ENCODE assay signal across 26 cellular contexts in the genomic region with DNA sequence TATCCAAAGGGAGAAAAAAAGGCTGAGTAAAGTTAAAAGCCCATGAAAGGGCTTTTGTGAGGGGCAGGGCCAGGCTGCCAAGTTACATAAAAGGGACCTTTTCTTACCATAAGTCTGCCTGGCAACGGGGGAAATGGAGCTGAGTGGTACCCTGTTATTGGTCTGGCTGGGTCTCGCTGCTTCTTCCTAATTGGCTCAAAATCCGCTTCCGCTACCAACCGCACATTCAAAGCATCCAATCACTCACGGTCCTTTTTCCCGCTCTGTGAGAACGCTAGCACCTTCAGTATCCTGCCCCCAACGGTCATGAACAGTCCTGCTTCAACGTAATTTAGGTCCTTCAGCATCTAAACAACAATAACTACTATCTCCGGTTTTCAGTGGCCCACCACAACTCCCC. TPM values are rescaled to one million over a fixed set of nuclear protein-coding genes. Genes with fewer than 3 reads are reported as not detected.
DNase-seq lines count a peak whose midpoint lies in the region; ATAC-seq, FAIRE-seq and TF ChIP-seq lines count a peak whose summit lies in the region.
"Had no signal": no experiment of that assay in that cellular context is flagged by ENCODE, and none has a peak within 500 bp of the region (broad histone marks: within the 10 kb centered on the region; RNA-seq: fewer than 3 reads in every experiment).

No MANE protein-coding gene starts in this region.

- H2AFZ ChIP-seq in H9 (ENCODE audit: low read length) (no peak overlapping the region), K562 (ENCODE audit: low read depth, low read length) (peak overlapping the region; percentile 72), neural progenitor cell (replicated peaks) (no peak overlapping the region)

- H4K8ac ChIP-seq in H9 (replicated peaks; ENCODE audit: insufficient read length, low read depth, low read length), result no peak overlapping the region

- no peak for ATAC-seq in K562
- ATAC-seq in stimulated activated memory B cell treated with anti-CD40 and anti-IgM and Interleukin-4, amounts not matched to agents 10 μg/mL and 1 μg/mL and 100 μg/mL, for 72 hours, result no peak
- ATAC-seq: T-helper 17 cell had no signal

- H3K4me3 Mint-ChIP-seq in H9 (no peak overlapping the region), neural progenitor cell (peak overlapping the region; percentile 27), endothelial cell (ENCODE audit: unreplicated experiment) (no peak overlapping the region)
- H3K4me3 Mint-ChIP-seq in stimulated activated memory B cell treated with anti-CD40 and anti-IgM and Interleukin-4, amounts not matched to agents 10 μg/mL and 1 μg/mL and 100 μg/mL, for 72 hours, result no peak overlapping the region
- H3K4me3 Mint-ChIP-seq: CD4-positive, alpha-beta T cell; T-helper 17 cell had no signal

- no peak overlapping the region for H2BK120ac ChIP-seq in H9 (ENCODE audit: low read depth, low read length, poor library complexity, severe bottlenecking)

- no peak overlapping the region for H2BK12ac ChIP-seq in H9 (ENCODE audit: insufficient read length, low read depth, low read length)

- BruUV-seq in K562 (replicated peaks; lab: Mats Ljungman, UMichigan), result no TSS peak

- H2BK5ac ChIP-seq in H9 (ENCODE audit: insufficient read length, low read length), result no peak overlapping the region

- TF ChIP-seq CTCF in H9 (conservative IDR thresholded peaks at IDR 0.05) (no peak), K562 (IDR thresholded peaks at IDR 0.05 in 2 of 3, conservative IDR thresholded peaks at IDR 0.05 in 1 of 3; ENCODE audit: insufficient read depth in 2 of 3, low read depth in 1 of 3, low read length in 3 of 3) (no peak), neural progenitor cell (IDR thresholded peaks at IDR 0.05) (no peak), endothelial cell (IDR thresholded peaks at IDR 0.05; ENCODE audit: unreplicated experiment) (no peak)

- no peak overlapping the region for H3K4me3 ChIP-seq in K562
- no peak overlapping the region for H3K4me3 ChIP-seq in neural progenitor cell
- H3K4me3 ChIP-seq: BLaER1, MG63, SJCRH30 had no signal

- H3K9me3 Mint-ChIP-seq in H9 (peaks cover 59 to 63% of the 10 kb centered on the region in 2 experiments), neural progenitor cell (peaks cover 15% of the 10 kb centered on the region), endothelial cell (ENCODE audit: unreplicated experiment) (no peaks in the 10 kb centered on the region)
- H3K9me3 Mint-ChIP-seq in stimulated activated memory B cell treated with anti-CD40 and anti-IgM and Interleukin-4, amounts not matched to agents 10 μg/mL and 1 μg/mL and 100 μg/mL, for 72 hours, result no peaks in the 10 kb centered on the region
- H3K9me3 Mint-ChIP-seq: CD4-positive, alpha-beta T cell had no signal

- H3K14ac ChIP-seq in H9 (ENCODE audit: insufficient read depth, low read length), result no peak overlapping the region

- H3K9ac ChIP-seq in H9 (ENCODE audit: extremely low read depth, insufficient read length, low read length) (no peak overlapping the region), K562 (ENCODE audit: insufficient read depth in 1 of 2, low read depth in 2 of 2, low read length in 2 of 2) (no peak overlapping the region), neural progenitor cell (no peak overlapping the region)
- H3K9ac ChIP-seq: BLaER1 had no signal

- TF ChIP-seq EP300 in K562 (IDR thresholded peaks at IDR 0.05; ENCODE audit: low read length), result no peak

- 100% methylated on average over 1 of the region's 11 CpGs for WGBS in H9 (ENCODE audit: extremely low coverage, insufficient read length, low lambda C conversion rate)
- WGBS in K562 (ENCODE audit: insufficient coverage, low coverage, missing lambda C conversion rate), result 56% methylated on average over 9 of the region's 11 CpGs

- H4K20me1 ChIP-seq in H9 (ENCODE audit: control insufficient read depth, insufficient read depth, insufficient read length), result no peaks in the 10 kb centered on the region
- H4K20me1 ChIP-seq in K562 (replicated peaks; ENCODE audit: control insufficient read depth, insufficient read depth, low read length), result no peaks in the 10 kb centered on the region
- no peaks in the 10 kb centered on the region for H4K20me1 ChIP-seq in neural progenitor cell (ENCODE audit: low read depth)
- H4K20me1 ChIP-seq: BLaER1 had no signal

- no peaks in the 10 kb centered on the region for H3K4me1 Mint-ChIP-seq in H9
- H3K4me1 Mint-ChIP-seq in neural progenitor cell, result no peaks in the 10 kb centered on the region
- no peaks in the 10 kb centered on the region for H3K4me1 Mint-ChIP-seq in stimulated activated memory B cell treated with anti-CD40 and anti-IgM and Interleukin-4, amounts not matched to agents 10 μg/mL and 1 μg/mL and 100 μg/mL, for 72 hours
- no peaks in the 10 kb centered on the region for H3K4me1 Mint-ChIP-seq in endothelial cell (ENCODE audit: unreplicated experiment)
- H3K4me1 Mint-ChIP-seq: T-helper 17 cell had no signal

- in situ Hi-C loops in K562 (cut with MboI), result no loop called here

- no peak overlapping the region for H4K5ac ChIP-seq in H9 (ENCODE audit: insufficient read length, low read depth, low read length)

- no peak overlapping the region for H2BK15ac ChIP-seq in H9 (ENCODE audit: low read depth, low read length)

- H3K9me3 ChIP-seq in H9 (ENCODE audit: control insufficient read depth, low read depth, low read length), result peaks cover 13% of the 10 kb centered on the region
- H3K9me3 ChIP-seq in K562 (replicated peaks; ENCODE audit: control insufficient read depth, insufficient read depth, low read depth, low read length), result no peaks in the 10 kb centered on the region
- no peaks in the 10 kb centered on the region for H3K9me3 ChIP-seq in neural progenitor cell (ENCODE audit: low read depth)
- H3K9me3 ChIP-seq: Caco-2, MG63, SJCRH30 had no signal

- H3K23ac ChIP-seq in H9 (ENCODE audit: insufficient read length, low read depth, low read length), result no peak overlapping the region

- no peaks in the 10 kb centered on the region for H3K23me2 ChIP-seq in H9 (ENCODE audit: insufficient read length, low read depth, low read length, poor library complexity, severe bottlenecking)

- CTCF ChIA-PET in K562 (lab: Yijun Ruan, JAX; ENCODE audit: low intra/inter-chr PET ratio), result no interaction called here

- H3T11ph ChIP-seq in H9 (ENCODE audit: low read length), result no peak overlapping the region

- H3K27me3 Mint-ChIP-seq in H9 (ENCODE audit: low read depth) (no peaks in the 10 kb centered on the region; the same call in 1 of the 2 replicates), neural progenitor cell (ENCODE audit: insufficient read depth, low read depth) (peaks cover 6% of the 10 kb centered on the region), endothelial cell (ENCODE audit: unreplicated experiment) (no peaks in the 10 kb centered on the region)
- H3K27me3 Mint-ChIP-seq in stimulated activated memory B cell treated with anti-CD40 and anti-IgM and Interleukin-4, amounts not matched to agents 10 μg/mL and 1 μg/mL and 100 μg/mL, for 72 hours, result peaks cover 10% of the 10 kb centered on the region
- H3K27me3 Mint-ChIP-seq: CD4-positive, alpha-beta T cell; T-helper 17 cell had no signal

- no peak overlapping the region for H3K4ac ChIP-seq in H9 (ENCODE audit: low read depth, low read length)

- H3K56ac ChIP-seq in H9 (ENCODE audit: insufficient read length, low read depth, low read length), result no peak overlapping the region

- FAIRE-seq in K562 (lab: Jason Lieb, UNC) (no peak), urothelium cell line (lab: Jason Lieb, UNC) (no peak)
- FAIRE-seq: GM12892, GM18507, RCC 7860 had no signal

- no peak overlapping the region for H2AK5ac ChIP-seq in H9 (ENCODE audit: insufficient read length, low read length)

- no peak for TF ChIP-seq RAD21 in K562 (CRISPR knock-in tag; conservative IDR thresholded peaks at IDR 0.05 in 1 of 2, IDR thresholded peaks at IDR 0.05 in 1 of 2)

- intact Hi-C loops in K562 (cut with micrococcal nuclease), result no loop called here

- H3K27ac Mint-ChIP-seq in H9, result no peak overlapping the region
- no peak overlapping the region for H3K27ac Mint-ChIP-seq in neural progenitor cell
- no peak overlapping the region for H3K27ac Mint-ChIP-seq in stimulated activated memory B cell treated with anti-CD40 and anti-IgM and Interleukin-4, amounts not matched to agents 10 μg/mL and 1 μg/mL and 100 μg/mL, for 72 hours
- H3K27ac Mint-ChIP-seq in endothelial cell (ENCODE audit: unreplicated experiment), result no peak overlapping the region
- H3K27ac Mint-ChIP-seq: CD4-positive, alpha-beta T cell; T-helper 17 cell had no signal

- no peak for TF ChIP-seq POLR2A in K562 (conservative IDR thresholded peaks at IDR 0.05)

- DNase-seq in COLO829 (ENCODE audit: low spot score) (peak; percentile 8), H9 (peak; percentile 45), K562 (ENCODE audit: extremely low read depth in 1 of 4, low spot score in 3 of 4) (no peak), neural progenitor cell (ENCODE audit: low spot score) (no peak), urothelium cell line (ENCODE audit: low spot score) (no peak), endothelial cell (ENCODE audit: low spot score) (no peak)
- DNase-seq: ACHN; Caco-2; CD4-positive, alpha-beta T cell; DMS153; MG63; NCI-H1417 treated with DMSO at 0.1 percent for 48 hours; NCI-H187; NCI-H510A treated with DMSO at 0.1 percent for 48 hours; NCI-H774; SJCRH30; T-helper 17 cell had no signal

- no peak overlapping the region for H3K27ac ChIP-seq in H9 (ENCODE audit: insufficient read length, low read depth, low read length)
- H3K27ac ChIP-seq in K562 (ENCODE audit: extremely low read depth, low read depth, low read length), result no peak overlapping the region
- no peak overlapping the region for H3K27ac ChIP-seq in neural progenitor cell
- H3K27ac ChIP-seq: BLaER1, SJCRH30 had no signal

- H3K4me1 ChIP-seq in H9 (ENCODE audit: insufficient read depth, low read length) (no peaks in the 10 kb centered on the region; the same call in 1 of the 2 replicates), K562 (replicated peaks in 1 of 2; ENCODE audit: control insufficient read depth in 2 of 2, insufficient read depth in 2 of 2, low read length in 2 of 2) (no peaks in the 10 kb centered on the region; a peak in 1 of 5 replicates), neural progenitor cell (no peaks in the 10 kb centered on the region)
- H3K4me1 ChIP-seq: BLaER1, Caco-2, SJCRH30 had no signal

- no peak overlapping the region for H2BK20ac ChIP-seq in H9 (ENCODE audit: low read depth, low read length, poor library complexity, severe bottlenecking)

- no peaks in the 10 kb centered on the region for H3K79me1 ChIP-seq in H9 (ENCODE audit: insufficient read depth, low read depth, low read length, poor library complexity, severe bottlenecking)

- no peak overlapping the region for H3K4me2 ChIP-seq in H9 (ENCODE audit: insufficient read depth, insufficient read length, low read length)
- H3K4me2 ChIP-seq in K562 (ENCODE audit: insufficient read depth, low read length), result peak overlapping the region; percentile 21; the same call in 1 of the 2 replicates
- H3K4me2 ChIP-seq in neural progenitor cell, result no peak overlapping the region
- H3K4me2 ChIP-seq: BLaER1 had no signal

- no peaks in the 10 kb centered on the region for H3F3A ChIP-seq in neural progenitor cell (ENCODE audit: low read depth)

- H3K36me3 Mint-ChIP-seq in H9 (ENCODE audit: insufficient read depth in 1 of 3, low read depth in 3 of 3), result peaks cover 4 to 10% (median 6%) of the 10 kb centered on the region in 3 experiments; a peak in 5 of 7 replicates
- no peaks in the 10 kb centered on the region for H3K36me3 Mint-ChIP-seq in neural progenitor cell
- H3K36me3 Mint-ChIP-seq in stimulated activated memory B cell treated with anti-CD40 and anti-IgM and Interleukin-4, amounts not matched to agents 10 μg/mL and 1 μg/mL and 100 μg/mL, for 72 hours, result no peaks in the 10 kb centered on the region
- no peaks in the 10 kb centered on the region for H3K36me3 Mint-ChIP-seq in endothelial cell (ENCODE audit: low read depth, unreplicated experiment)

- no peak overlapping the region for H4K91ac ChIP-seq in H9 (ENCODE audit: insufficient read length, low read depth, low read length)

- H3K27me3 ChIP-seq in H9 (ENCODE audit: insufficient read depth, low read length), result no peaks in the 10 kb centered on the region
- H3K27me3 ChIP-seq in K562 (ENCODE audit: control insufficient read depth in 2 of 2, insufficient read depth in 2 of 2, low read length in 2 of 2), result no peaks in the 10 kb centered on the region
- H3K27me3 ChIP-seq in neural progenitor cell, result no peaks in the 10 kb centered on the region
- H3K27me3 ChIP-seq: MG63, SJCRH30 had no signal

- H3K36me3 ChIP-seq in K562 (ENCODE audit: control insufficient read depth, insufficient read depth, low read length), result no peaks in the 10 kb centered on the region
- H3K36me3 ChIP-seq in neural progenitor cell, result no peaks in the 10 kb centered on the region
- H3K36me3 ChIP-seq: BLaER1, MG63, SJCRH30 had no signal

- H3K18ac ChIP-seq in H9 (ENCODE audit: insufficient read length, low read depth, low read length), result no peak overlapping the region

- POLR2A ChIA-PET in K562 (lab: Yijun Ruan, JAX), result no interaction called here

- no peaks in the 10 kb centered on the region for H3K9me1 ChIP-seq in K562 (ENCODE audit: control insufficient read depth, insufficient read depth, low read length)

- no peaks in the 10 kb centered on the region for H3K79me2 ChIP-seq in H9 (ENCODE audit: insufficient read depth, low read length)
- H3K79me2 ChIP-seq in K562 (ENCODE audit: control insufficient read depth, insufficient read depth, low read length), result no peaks in the 10 kb centered on the region
- no peaks in the 10 kb centered on the region for H3K79me2 ChIP-seq in neural progenitor cell (ENCODE audit: low read depth)

RNA-seq across cellular contexts. Expression of a gene that starts 0.6 kb away (rescaled TPM):
- 0.22 and 0.24 TPM in 2 replicates for total RNA-seq in H9 (2021)
- 0.32 and 0.81 TPM in 2 replicates for total RNA-seq in K562 (2011; cell fraction: chromatin; rRNA removed; ENCODE audit: low replicate concordance)
- total RNA-seq in K562 (2011; cell fraction: nucleolus; rRNA removed), result 0.13 and 0.17 TPM in 2 replicates
- total RNA-seq in K562 (2011; cell fraction: nucleoplasm; rRNA removed), result 0.22 TPM in 1 of 2 replicates, not detected in the other
- 0.32 and 0.33 TPM in 2 replicates for total RNA-seq in K562 (2014; rRNA removed)
- total RNA-seq in K562 (2014; rRNA removed; fragmentation: Illumina TruSeq; extraction: Trizol), result 0.32 and 0.62 TPM in 2 replicates
- total RNA-seq in K562 (2015; rRNA removed; fragmentation: Illumina TruSeq; extraction: Trizol), result 0.34 and 0.51 TPM in 2 replicates
- total RNA-seq in K562 (2021), result 0.29 and 0.31 TPM in 2 replicates
- 0.24 and 1.1 TPM in 2 replicates for polyA plus RNA-seq in K562 (2011; rRNA removed)
- polyA plus RNA-seq in K562 (2011; cell fraction: cytosol; rRNA removed), result 0.12 and 0.19 TPM in 2 replicates
- polyA plus RNA-seq in K562 (2011; cell fraction: nucleus; rRNA removed), result 0.07 and 0.15 TPM in 2 replicates
- polyA plus RNA-seq in K562 (2012), result 0.21 and 0.66 TPM in 2 replicates
- polyA plus RNA-seq in K562 (2014; fragmentation: Illumina TruSeq; extraction: Trizol), result 0.35 and 0.52 TPM in 2 replicates
- polyA plus RNA-seq in K562 (2014; fragmentation: Nextera tagmentation; extraction: Ambion mirVana), result under 1 TPM; 0.27 to 0.45 TPM
- polyA plus RNA-seq in K562 (2014; rRNA removed), result 0.27 and 0.35 TPM in 2 replicates
- 0.63 and 1.8 TPM in 2 replicates for polyA minus RNA-seq in K562 (2011; rRNA and poly(A)+ RNA removed)
- polyA minus RNA-seq in K562 (2011; cell fraction: cytosol; rRNA and poly(A)+ RNA removed), result 0.57 TPM in 1 of 2 replicates, not detected in the other
- 0.11 and 0.40 TPM in 2 replicates for polyA minus RNA-seq in K562 (2011; cell fraction: nucleus; rRNA and poly(A)+ RNA removed)
- 0.03 TPM in 1 of 2 replicates, not detected in the other for total RNA-seq in neural progenitor cell (ENCODE audit: low replicate concordance)
- not detected for total RNA-seq in endothelial cell (ENCODE audit: unreplicated experiment)
- total RNA-seq: CD4-positive, alpha-beta T cell; G401; H4; LHCN-M2; OCI-LY7; T-helper 17 cell had no signal

RNA-seq across cellular contexts. Expression of a gene that starts 23.0 kb away (rescaled TPM):
- total RNA-seq in H9 (2021) (69.1 and 72.5 TPM in 2 replicates), K562 (2014; rRNA removed) (not detected in 2 replicates), K562 (2014; rRNA removed; fragmentation: Illumina TruSeq; extraction: Trizol) (not detected in 2 replicates), K562 (2015; rRNA removed; fragmentation: Illumina TruSeq; extraction: Trizol) (not detected in 2 replicates), K562 (2021) (0.13 TPM in 2 replicates), neural progenitor cell (ENCODE audit: low replicate concordance) (24.5 and 33.1 TPM in 2 replicates), endothelial cell (ENCODE audit: unreplicated experiment) (1.1 TPM)
- not detected in 2 replicates for total RNA-seq in K562 (2011; cell fraction: chromatin; rRNA removed; ENCODE audit: low replicate concordance)
- total RNA-seq in K562 (2011; cell fraction: nucleolus; rRNA removed), result not detected in 2 replicates
- total RNA-seq in K562 (2011; cell fraction: nucleoplasm; rRNA removed), result not detected in 2 replicates
- polyA plus RNA-seq in K562 (2011; rRNA removed) (not detected in 2 replicates), K562 (2014; fragmentation: Illumina TruSeq; extraction: Trizol) (not detected in 2 replicates), K562 (2014; fragmentation: Nextera tagmentation; extraction: Ambion mirVana) (under 1 TPM in 1 of 2 experiments, not detected in 1; 0.03 TPM), K562 (2014; rRNA removed) (not detected in 2 replicates)
- polyA plus RNA-seq in K562 (2011; cell fraction: cytosol; rRNA removed), result not detected in 2 replicates
- polyA plus RNA-seq in K562 (2011; cell fraction: nucleus; rRNA removed), result not detected in 2 replicates
- 0.04 TPM in 1 of 2 replicates, not detected in the other for polyA plus RNA-seq in K562 (2012)
- not detected in 2 replicates for polyA minus RNA-seq in K562 (2011; rRNA and poly(A)+ RNA removed)
- not detected in 2 replicates for polyA minus RNA-seq in K562 (2011; cell fraction: cytosol; rRNA and poly(A)+ RNA removed)
- not detected in 2 replicates for polyA minus RNA-seq in K562 (2011; cell fraction: nucleus; rRNA and poly(A)+ RNA removed)
- total RNA-seq: CD4-positive, alpha-beta T cell; G401; H4; OCI-LY7; T-helper 17 cell had no signal

Comparison
In these comparisons a context has a peak if more than half of its experiments do, and no peak if none do; other contexts are left out.
1. DNase-seq: peak in COLO829 (single experiment) and H9 (single experiment); none in K562 (0 of 4), neural progenitor cell (single experiment), urothelium cell line (single experiment) and endothelial cell (single experiment).
2. RNA of a gene that starts 23.0 kb away (total RNA-seq): 69.1 to 72.5 TPM in H9 and 24.5 to 33.1 TPM in neural progenitor cell; 1.1 TPM in endothelial cell (single experiment) and 0.13 TPM in K562; every median in the first group is over 10 times any median in the second.